Comparison of ENCODE assay signal across 8 cellular contexts in genomic region chr17:36545093-36545464, GRCh38. TPM values are rescaled to one million over a fixed set of nuclear protein-coding genes. Genes with fewer than 3 reads are reported as not detected.
DNase-seq lines count a peak whose midpoint lies in the region; ATAC-seq, FAIRE-seq and TF ChIP-seq lines count a peak whose summit lies in the region.

No MANE protein-coding gene starts in this region.

- peak overlapping the region; percentile 51 for H3K56ac ChIP-seq in H1 (replicated peaks; ENCODE audit: insufficient read length, low read depth, low read length)

- peak; percentile 31 for ATAC-seq in GM21717 (IDR thresholded peaks at IDR 0.05; ENCODE audit: unreplicated experiment)

- peaks cover 0 to 3% of the 10 kb centered on the region in 2 experiments for H4K20me1 ChIP-seq in H1 (replicated peaks in 1 of 2; ENCODE audit: control insufficient read depth in 1 of 2, insufficient read depth in 2 of 2, low read length in 2 of 2)
- H4K20me1 ChIP-seq in neural cell (ENCODE audit: insufficient read depth), result no peaks in the 10 kb centered on the region

- peaks cover 6 to 48% of the 10 kb centered on the region in 2 experiments; a peak in 3 of 4 replicates for H3K79me2 ChIP-seq in H1 (ENCODE audit: control insufficient read depth in 1 of 2, insufficient read depth in 2 of 2, low read length in 2 of 2)
- H3K79me2 ChIP-seq in neural cell (replicated peaks; ENCODE audit: insufficient read depth, low read length), result peaks cover 45% of the 10 kb centered on the region

- H3K4me1 Mint-ChIP-seq in CD14-positive monocyte, result peaks cover 41% of the 10 kb centered on the region

- peaks cover 0 to 5% (median 1%) of the 10 kb centered on the region in 4 experiments; a peak in 2 of 7 replicates for H3K4me1 ChIP-seq in H1 (replicated peaks in 1 of 4; ENCODE audit: control insufficient read depth in 3 of 4, insufficient read depth in 4 of 4, low read length in 3 of 4)

- 0 out of 2 replicates have a peak overlapping the region, but pooled peaks have one; percentile 75 for H2BK12ac ChIP-seq in H1 (ENCODE audit: low read depth, low read length)

- FAIRE-seq in H1 (lab: Jason Lieb, UNC), result no peak

- H3K14ac ChIP-seq in H1 (ENCODE audit: insufficient read length), result no peak overlapping the region

- peaks cover 0 to 2% (median 0%) of the 10 kb centered on the region in 7 donors for H3K9me3 Mint-ChIP-seq in CD14-positive monocyte

- H2BK20ac ChIP-seq in H1 (ENCODE audit: low read length), result no peak overlapping the region

- TF ChIP-seq EP300 in H1 (IDR thresholded peaks at IDR 0.05; ENCODE audit: borderline replicate concordance in 1 of 2, low read depth in 2 of 2, low read length in 2 of 2), result no peak
- TF ChIP-seq EP300 in neural cell (conservative IDR thresholded peaks at IDR 0.05; ENCODE audit: poor library complexity, severe bottlenecking), result no peak

- H3K4me3 ChIP-seq in H1 (ENCODE audit: extremely low read depth in 1 of 4, insufficient read depth in 2 of 4, low read depth in 3 of 4, low read length in 4 of 4) (peak overlapping the region; percentile 73 to 99 (median 93)), neural cell (ENCODE audit: low read length) (peak overlapping the region; percentile 99)

- H3K27me3 Mint-ChIP-seq in CD14-positive monocyte (ENCODE audit: low read depth in 3 of 3), result no peaks in the 10 kb centered on the region

- TF ChIP-seq CTCF in CD14-positive monocyte (IDR thresholded peaks at IDR 0.05) (no peak), H1 (IDR thresholded peaks at IDR 0.05; ENCODE audit: control extremely low read depth in 1 of 3, insufficient read depth in 1 of 3, low read depth in 1 of 3, low read length in 3 of 3) (no peak), neural cell (IDR thresholded peaks at IDR 0.05; ENCODE audit: poor library complexity, severe bottlenecking) (no peak)

- H2BK120ac ChIP-seq in H1 (replicated peaks; ENCODE audit: low read depth, low read length), result no peak overlapping the region

- peaks cover 5 to 18% of the 10 kb centered on the region in 2 donors for H3K36me3 Mint-ChIP-seq in CD14-positive monocyte

- WGBS in H1 (ENCODE audit: extremely low coverage in 1 of 2, insufficient coverage in 1 of 2, insufficient read length in 1 of 2, insufficient replicate concordance in 2 of 2, low coverage in 1 of 2, low lambda C conversion rate in 2 of 2, missing lambda C conversion rate in 1 of 2), 2 experiments, result 2% methylated on average over 8 of the region's 36 CpGs; no CpG with 5 or more reads in 1 of the 2 experiments

- in situ Hi-C loops in KBM-7 (cut with MboI; ENCODE audit: low pct_unique_long_range_greater_than_20kb, low sequenced_read_pairs), result no loop called here

- no peak overlapping the region for H3K23ac ChIP-seq in H1 (ENCODE audit: insufficient read length)

- TF ChIP-seq RAD21 in H1 (IDR thresholded peaks at IDR 0.05 in 1 of 2, conservative IDR thresholded peaks at IDR 0.05 in 1 of 2; ENCODE audit: low read depth in 2 of 2, low read length in 2 of 2), result no peak
- no peak for TF ChIP-seq RAD21 in neural cell (conservative IDR thresholded peaks at IDR 0.05)

- H3K9me2 ChIP-seq in neural cell (ENCODE audit: insufficient read depth, low read length), result no peaks in the 10 kb centered on the region

- H3F3A ChIP-seq in neural cell (ENCODE audit: insufficient read depth, low read length, poor library complexity, severe bottlenecking), result peaks cover 4% of the 10 kb centered on the region

- peak overlapping the region; percentile 96 for H4K5ac ChIP-seq in H1 (ENCODE audit: insufficient read length, low read depth, low read length)

- peak overlapping the region; percentile 95 to 99 (median 98) for H3K27ac Mint-ChIP-seq in CD14-positive monocyte

- DNase-seq in CD14-positive monocyte (ENCODE audit: low spot score) (no peak), NCI-H82 (lab: John Stamatoyannopoulos, UW) (peak; percentile 87), H1 (ENCODE audit: low read depth in 1 of 2, low spot score in 2 of 2) (peak in 1 of 2 experiments; percentile 23), NCI-H345 treated with DMSO at 0.1 percent for 48 hours (lab: John Stamatoyannopoulos, UW; ENCODE audit: unreplicated experiment) (no peak), KBM-7 (no peak), T-helper 9 cell (no peak)

- peak overlapping the region; percentile 92 for H2BK5ac ChIP-seq in H1 (ENCODE audit: low read depth, low read length)

- H2AFZ ChIP-seq in H1 (ENCODE audit: low read length), result peak overlapping the region; percentile 92; the same call in 1 of the 2 replicates
- H2AFZ ChIP-seq in neural cell (ENCODE audit: low read depth, low read length), result peak overlapping the region; percentile 99

- H3K4me2 ChIP-seq in H1 (ENCODE audit: insufficient read depth in 1 of 2, low read depth in 2 of 2, low read length in 2 of 2) (peak overlapping the region; percentile 68 to 93), neural cell (ENCODE audit: low read length) (no peak overlapping the region)

- POLR2A ChIA-PET in H1 (lab: Charles Lee; ENCODE audit: partially characterized antibody), result interaction anchor here (0.9 to 4.1 kb wide), 6 partner anchors 10 to 46 kb away, joined by 3 to 101 read pairs (median 5); partner anchors contain the start of genes DHRS11, MYO19 and PIGW

- peak overlapping the region; percentile 92 for H4K8ac ChIP-seq in H1 (ENCODE audit: extremely low read depth, insufficient read depth, low read length)

- no peak overlapping the region for H2BK15ac ChIP-seq in H1 (ENCODE audit: low read length)

- CTCF ChIA-PET in H1 (lab: Charles Lee; ENCODE audit: partially characterized antibody), result interaction anchor here (0.9 kb wide), 1 partner anchor 11 kb away, joined by 3 read pairs; no protein-coding TSS in a partner anchor

- H3K36me3 ChIP-seq in H1 (ENCODE audit: control insufficient read depth in 2 of 4, insufficient read depth in 4 of 4, low read length in 3 of 4) (no peaks in the 10 kb centered on the region), neural cell (ENCODE audit: insufficient read depth, low read length) (no peaks in the 10 kb centered on the region)

- intact Hi-C loops in CD14-positive monocyte (cut with micrococcal nuclease), result loop anchor here (5.0 to 10.0 kb wide), 2 partner anchors 47 to 410 kb away; partner anchors contain the start of gene DHRS11 (in 1 of the 2)

- no peak overlapping the region for H3K4ac ChIP-seq in H1 (replicated peaks; ENCODE audit: insufficient read length, low read depth, low read length)

- H3K27ac ChIP-seq in H1 (ENCODE audit: low read depth, low read length), result peak overlapping the region; percentile 94
- H3K27ac ChIP-seq in neural cell (ENCODE audit: low read length), result peak overlapping the region; percentile 99

- TF ChIP-seq POLR2A in H1 (IDR thresholded peaks at IDR 0.05; ENCODE audit: control extremely low read depth in 1 of 2, low read depth in 2 of 2, low read length in 2 of 2), result peak in 1 of 2 experiments; percentile 56; a peak in 1 of 3 replicates

- H3K9me3 ChIP-seq in H1 (ENCODE audit: insufficient read depth in 2 of 2, low read depth in 1 of 2, low read length in 1 of 2), result no peaks in the 10 kb centered on the region
- H3K9me3 ChIP-seq in neural cell (ENCODE audit: low read length), result no peaks in the 10 kb centered on the region

- H3K27me3 ChIP-seq in H1 (replicated peaks in 1 of 4; ENCODE audit: control insufficient read depth in 3 of 4, extremely low read depth in 1 of 4, insufficient read depth in 3 of 4, low read length in 3 of 4) (no peaks in the 10 kb centered on the region), neural cell (ENCODE audit: insufficient read depth, low read depth, low read length) (no peaks in the 10 kb centered on the region)

- H3K79me1 ChIP-seq in H1 (ENCODE audit: low read depth, low read length), result peaks cover 6% of the 10 kb centered on the region

- H3K4me3 Mint-ChIP-seq in CD14-positive monocyte, result peak overlapping the region; percentile 92 to 98

- peak overlapping the region; percentile 95 for H4K91ac ChIP-seq in H1 (replicated peaks; ENCODE audit: insufficient read length, low read length)

- peaks cover 12% of the 10 kb centered on the region for H3K23me2 ChIP-seq in H1 (ENCODE audit: low read depth, low read length)

- H3K18ac ChIP-seq in H1 (ENCODE audit: extremely low read depth, low read length), result peak overlapping the region; percentile 78; the same call in 1 of the 2 replicates

- H2AK5ac ChIP-seq in H1 (ENCODE audit: low read depth, low read length), result no peak overlapping the region

- H3K9ac ChIP-seq in H1 (replicated peaks in 1 of 4; ENCODE audit: extremely low read depth in 1 of 4, low read depth in 3 of 4, low read length in 3 of 4), result peak overlapping the region; percentile 72 to 87 (median 85); a peak in 6 of 7 replicates
- H3K9ac ChIP-seq in neural cell (ENCODE audit: low read length), result peak overlapping the region; percentile 100

RNA-seq across cellular contexts. Expression of gene GGNBP2, which starts 0.4 kb away (rescaled TPM):
- polyA plus RNA-seq in CD14-positive monocyte (10 to 100 TPM; 22.3 to 31.5 TPM), H1 (2011; rRNA removed) (29.2 and 29.7 TPM in 2 replicates), neural cell (99.3 and 112 TPM in 2 replicates)
- 35.1 and 35.8 TPM in 2 replicates for total RNA-seq in H1 (2021; fragmentation: NEBNext Ultra II Directional; extraction: Animal tissue kit (Norgen Biotek cat#: 25700))
- 39.6 TPM for polyA plus RNA-seq in H1 (2011; cell fraction: cytosol; rRNA removed)
- polyA plus RNA-seq in H1 (2011; cell fraction: nucleus; rRNA removed), result 39.0 TPM
- 30.6 to 40.3 TPM (median 34.1 TPM) in 4 replicates for polyA plus RNA-seq in H1 (2012, experiment 1 of 2)
- polyA plus RNA-seq in H1 (2012, experiment 2 of 2), result 3.3 TPM
- polyA plus RNA-seq in H1 (2013, experiment 1 of 2), result 35.1 TPM
- 34.0 TPM for polyA plus RNA-seq in H1 (2013, experiment 2 of 2)
- polyA minus RNA-seq in H1 (2011; rRNA and poly(A)+ RNA removed), result 81.9 and 84.1 TPM in 2 replicates
- polyA minus RNA-seq in H1 (2011; cell fraction: cytosol; rRNA and poly(A)+ RNA removed), result 16.6 TPM
- polyA minus RNA-seq in H1 (2011; cell fraction: nucleus; rRNA and poly(A)+ RNA removed), result 43.9 TPM
- polyA minus RNA-seq in neural cell, result 92.7 and 97.4 TPM in 2 replicates

RNA-seq across cellular contexts. Expression of gene PIGW, which starts 10.3 kb away (rescaled TPM):
- polyA plus RNA-seq in CD14-positive monocyte (1 to 10 TPM; 3.1 to 5.9 TPM), H1 (2011; rRNA removed) (10.3 and 12.1 TPM in 2 replicates), neural cell (2.7 and 5.4 TPM in 2 replicates)
- total RNA-seq in H1 (2021; fragmentation: NEBNext Ultra II Directional; extraction: Animal tissue kit (Norgen Biotek cat#: 25700)), result 27.1 and 28.9 TPM in 2 replicates
- polyA plus RNA-seq in H1 (2011; cell fraction: cytosol; rRNA removed), result 14.0 TPM
- 4.5 TPM for polyA plus RNA-seq in H1 (2011; cell fraction: nucleus; rRNA removed)
- 12.1 to 22.5 TPM (median 16.3 TPM) in 4 replicates for polyA plus RNA-seq in H1 (2012, experiment 1 of 2)
- 5.7 TPM for polyA plus RNA-seq in H1 (2012, experiment 2 of 2)
- 16.5 TPM for polyA plus RNA-seq in H1 (2013, experiment 1 of 2)
- polyA plus RNA-seq in H1 (2013, experiment 2 of 2), result 18.0 TPM
- 6.4 and 7.3 TPM in 2 replicates for polyA minus RNA-seq in H1 (2011; rRNA and poly(A)+ RNA removed)
- 4.1 TPM for polyA minus RNA-seq in H1 (2011; cell fraction: cytosol; rRNA and poly(A)+ RNA removed)
- polyA minus RNA-seq in H1 (2011; cell fraction: nucleus; rRNA and poly(A)+ RNA removed), result 10.2 TPM
- 4.4 and 5.6 TPM in 2 replicates for polyA minus RNA-seq in neural cell

RNA-seq across cellular contexts. Expression of gene MYO19, which starts 10.4 kb away (rescaled TPM):
- polyA plus RNA-seq in CD14-positive monocyte, result 1 to 10 TPM; 1.2 to 1.9 TPM
- 122 and 126 TPM in 2 replicates for total RNA-seq in H1 (2021; fragmentation: NEBNext Ultra II Directional; extraction: Animal tissue kit (Norgen Biotek cat#: 25700))
- 163 and 189 TPM in 2 replicates for polyA plus RNA-seq in H1 (2011; rRNA removed)
- 163 TPM for polyA plus RNA-seq in H1 (2011; cell fraction: cytosol; rRNA removed)
- 787 TPM for polyA plus RNA-seq in H1 (2011; cell fraction: nucleus; rRNA removed)
- 101 to 123 TPM (median 119 TPM) in 4 replicates for polyA plus RNA-seq in H1 (2012, experiment 1 of 2)
- polyA plus RNA-seq in H1 (2012, experiment 2 of 2), result 67.9 TPM
- 84.0 TPM for polyA plus RNA-seq in H1 (2013, experiment 1 of 2)
- polyA plus RNA-seq in H1 (2013, experiment 2 of 2), result 75.7 TPM
- 209 and 221 TPM in 2 replicates for polyA minus RNA-seq in H1 (2011; rRNA and poly(A)+ RNA removed)
- polyA minus RNA-seq in H1 (2011; cell fraction: cytosol; rRNA and poly(A)+ RNA removed), result 98.1 TPM
- 319 TPM for polyA minus RNA-seq in H1 (2011; cell fraction: nucleus; rRNA and poly(A)+ RNA removed)
- polyA plus RNA-seq in neural cell, result 51.5 and 66.7 TPM in 2 replicates
- 58.6 and 61.1 TPM in 2 replicates for polyA minus RNA-seq in neural cell

RNA-seq across cellular contexts. Expression of gene DHRS11, which starts 46.6 kb away (rescaled TPM):
- polyA plus RNA-seq in CD14-positive monocyte (1 to 10 TPM; 1.2 to 2.7 TPM), H1 (2011; rRNA removed) (63.3 and 76.9 TPM in 2 replicates), neural cell (13.4 and 18.6 TPM in 2 replicates)
- 25.1 and 29.5 TPM in 2 replicates for total RNA-seq in H1 (2021; fragmentation: NEBNext Ultra II Directional; extraction: Animal tissue kit (Norgen Biotek cat#: 25700))
- polyA plus RNA-seq in H1 (2011; cell fraction: cytosol; rRNA removed), result 70.7 TPM
- polyA plus RNA-seq in H1 (2011; cell fraction: nucleus; rRNA removed), result 88.3 TPM
- polyA plus RNA-seq in H1 (2012, experiment 1 of 2), result 39.9 to 47.2 TPM (median 45.3 TPM) in 4 replicates
- 43.6 TPM for polyA plus RNA-seq in H1 (2012, experiment 2 of 2)
- 27.8 TPM for polyA plus RNA-seq in H1 (2013, experiment 1 of 2)
- polyA plus RNA-seq in H1 (2013, experiment 2 of 2), result 25.4 TPM
- 60.4 TPM in 2 replicates for polyA minus RNA-seq in H1 (2011; rRNA and poly(A)+ RNA removed)
- polyA minus RNA-seq in H1 (2011; cell fraction: cytosol; rRNA and poly(A)+ RNA removed), result 28.9 TPM
- 26.5 TPM for polyA minus RNA-seq in H1 (2011; cell fraction: nucleus; rRNA and poly(A)+ RNA removed)
- 11.7 and 16.9 TPM in 2 replicates for polyA minus RNA-seq in neural cell

RNA-seq across cellular contexts. Expression of gene MRM1, which starts 56.3 kb away (rescaled TPM):
- polyA plus RNA-seq in CD14-positive monocyte (1 to 10 TPM in 1 of 2 donors, under 1 TPM in 1; 0.82 to 1.5 TPM), H1 (2011; rRNA removed) (9.9 and 15.1 TPM in 2 replicates), neural cell (1.8 and 4.0 TPM in 2 replicates)
- total RNA-seq in H1 (2021; fragmentation: NEBNext Ultra II Directional; extraction: Animal tissue kit (Norgen Biotek cat#: 25700)), result 11.2 and 11.7 TPM in 2 replicates
- polyA plus RNA-seq in H1 (2011; cell fraction: cytosol; rRNA removed), result 12.8 TPM
- polyA plus RNA-seq in H1 (2011; cell fraction: nucleus; rRNA removed), result 16.9 TPM
- polyA plus RNA-seq in H1 (2012, experiment 1 of 2), result 6.4 to 10.6 TPM (median 9.8 TPM) in 4 replicates
- polyA plus RNA-seq in H1 (2012, experiment 2 of 2), result 7.2 TPM
- 5.2 TPM for polyA plus RNA-seq in H1 (2013, experiment 1 of 2)
- polyA plus RNA-seq in H1 (2013, experiment 2 of 2), result 4.4 TPM
- 2.0 and 3.7 TPM in 2 replicates for polyA minus RNA-seq in H1 (2011; rRNA and poly(A)+ RNA removed)
- polyA minus RNA-seq in H1 (2011; cell fraction: cytosol; rRNA and poly(A)+ RNA removed), result 7.6 TPM
- polyA minus RNA-seq in H1 (2011; cell fraction: nucleus; rRNA and poly(A)+ RNA removed), result 9.8 TPM
- 2.7 and 3.2 TPM in 2 replicates for polyA minus RNA-seq in neural cell

Comparison
In these comparisons a context has a peak if more than half of its experiments do, and no peak if none do; other contexts are left out.
1. RNA of gene MYO19, which starts 10.4 kb away (polyA plus RNA-seq): 67.9 to 787 TPM in H1 and 51.5 to 66.7 TPM in neural cell; 1.2 to 1.9 TPM in CD14-positive monocyte; every median in the first group is over 10 times any median in the second.